ENCODE assay signal across 8 cellular contexts in the genomic region with DNA sequence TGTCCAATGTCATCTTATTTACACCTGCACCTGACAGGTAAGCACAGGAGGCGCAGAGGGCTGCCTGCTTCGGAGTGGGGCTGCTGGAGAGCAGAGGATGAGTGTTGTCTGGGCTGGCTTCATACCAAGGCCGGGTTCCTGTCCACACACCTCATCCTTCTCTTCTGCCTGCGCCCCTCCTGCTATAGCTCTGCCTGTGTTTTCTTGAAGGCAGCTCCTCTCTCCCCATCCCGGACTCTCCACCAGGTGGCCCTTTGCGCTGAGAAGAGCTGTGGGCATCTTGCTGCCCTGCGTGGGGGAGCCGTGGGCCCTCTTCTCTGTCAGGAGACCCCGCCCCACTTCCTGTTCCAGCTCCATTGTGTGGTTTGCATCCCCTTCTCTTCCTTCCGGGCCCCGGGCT. TPM values are rescaled to one million over a fixed set of nuclear protein-coding genes. Genes with fewer than 3 reads are reported as not detected.
DNase-seq lines count a peak whose midpoint lies in the region; ATAC-seq and TF ChIP-seq lines count a peak whose summit lies in the region.
"Had no signal": no experiment of that assay in that cellular context is flagged by ENCODE, and none has a peak within 500 bp of the region (broad histone marks: within the 10 kb centered on the region; RNA-seq: fewer than 3 reads in every experiment).

No MANE protein-coding gene starts in this region.

- H2BK120ac ChIP-seq in H9 (ENCODE audit: low read depth, low read length, poor library complexity, severe bottlenecking) = no peak overlapping the region

- no peaks in the 10 kb centered on the region for H3K36me3 Mint-ChIP-seq in H9 (ENCODE audit: insufficient read depth in 1 of 3, low read depth in 3 of 3)
- H3K36me3 Mint-ChIP-seq: activated naive CD8-positive, alpha-beta T cell treated with anti-CD3 and anti-CD28 coated beads, Interleukin-2, amount 10 ng/mL, durations not matched to agents 7 days and 5 days had no signal

- TF ChIP-seq CTCF in H9 (conservative IDR thresholded peaks at IDR 0.05) = peak; percentile 58
- peak; percentile 27 for TF ChIP-seq CTCF in foreskin fibroblast (IDR thresholded peaks at IDR 0.05; ENCODE audit: low read depth, low read length)

- H3T11ph ChIP-seq in H9 (ENCODE audit: low read length) = no peak overlapping the region

- no peak overlapping the region for H2BK15ac ChIP-seq in H9 (ENCODE audit: low read depth, low read length)

- H3K4me3 Mint-ChIP-seq in H9 = peak overlapping the region in 1 of 2 experiments; percentile 26; a peak in 1 of 5 replicates
- H3K4me3 Mint-ChIP-seq: activated naive CD8-positive, alpha-beta T cell treated with anti-CD3 and anti-CD28 coated beads, Interleukin-2, amount 10 ng/mL, durations not matched to agents 7 days and 5 days had no signal

- H4K20me1 ChIP-seq in H9 (ENCODE audit: control insufficient read depth, insufficient read depth, insufficient read length) = peaks cover 2% of the 10 kb centered on the region

- WGBS in H9 (ENCODE audit: extremely low coverage, insufficient read length, low lambda C conversion rate) = no CpG with 5 or more reads among the region's 11 CpGs

- no peak overlapping the region for H2BK5ac ChIP-seq in H9 (ENCODE audit: insufficient read length, low read length)

- H3K23me2 ChIP-seq in H9 (ENCODE audit: insufficient read length, low read depth, low read length, poor library complexity, severe bottlenecking) = no peaks in the 10 kb centered on the region

- no peak overlapping the region for H3K4ac ChIP-seq in H9 (ENCODE audit: low read depth, low read length)

- H3K4me1 Mint-ChIP-seq in H9 = peaks cover 61 to 79% of the 10 kb centered on the region in 2 experiments
- H3K4me1 Mint-ChIP-seq: activated naive CD8-positive, alpha-beta T cell treated with anti-CD3 and anti-CD28 coated beads, Interleukin-2, amount 10 ng/mL, durations not matched to agents 7 days and 5 days had no signal

- H3K14ac ChIP-seq in H9 (ENCODE audit: insufficient read depth, low read length) = no peak overlapping the region

- no peak overlapping the region for H2BK20ac ChIP-seq in H9 (ENCODE audit: low read depth, low read length, poor library complexity, severe bottlenecking)

- no peak overlapping the region for H3K27ac ChIP-seq in H9 (ENCODE audit: insufficient read length, low read depth, low read length)

- H3K9me3 ChIP-seq in H9 (ENCODE audit: control insufficient read depth, low read depth, low read length) = no peaks in the 10 kb centered on the region

- no peak overlapping the region for H3K56ac ChIP-seq in H9 (ENCODE audit: insufficient read length, low read depth, low read length)

- H3K27me3 ChIP-seq in H9 (ENCODE audit: insufficient read depth, low read length) = no peaks in the 10 kb centered on the region

- peak; percentile 75 for DNase-seq in H9
- peak; percentile 23 for DNase-seq in SK-N-DZ (ENCODE audit: low spot score)
- no peak for DNase-seq in foreskin fibroblast
- peak; percentile 60 for DNase-seq in retina
- no peak for DNase-seq in occipital lobe (lab: John Stamatoyannopoulos, UW)
- DNase-seq: activated naive CD8-positive, alpha-beta T cell treated with anti-CD3 and anti-CD28 coated beads, Interleukin-2, amount 10 ng/mL, durations not matched to agents 7 days and 5 days had no signal

- no peak overlapping the region for H4K8ac ChIP-seq in H9 (replicated peaks; ENCODE audit: insufficient read length, low read depth, low read length)

- no peak overlapping the region for H4K5ac ChIP-seq in H9 (ENCODE audit: insufficient read length, low read depth, low read length)

- H2BK12ac ChIP-seq in H9 (ENCODE audit: insufficient read length, low read depth, low read length) = no peak overlapping the region

- peaks cover 15% of the 10 kb centered on the region; the same call in 1 of the 2 replicates for H3K79me2 ChIP-seq in H9 (ENCODE audit: insufficient read depth, low read length)

- no peak for ATAC-seq in HG02973 (IDR thresholded peaks at IDR 0.05; ENCODE audit: unreplicated experiment)
- ATAC-seq in GM19324 (IDR thresholded peaks at IDR 0.05; ENCODE audit: low FRiP score, unreplicated experiment) = no peak

- H2AFZ ChIP-seq in H9 (ENCODE audit: low read length) = no peak overlapping the region

- H4K91ac ChIP-seq in H9 (ENCODE audit: insufficient read length, low read depth, low read length) = no peak overlapping the region

- no peak overlapping the region for H3K4me2 ChIP-seq in H9 (ENCODE audit: insufficient read depth, insufficient read length, low read length)

- H3K9me3 Mint-ChIP-seq in H9 = no peaks in the 10 kb centered on the region
- H3K9me3 Mint-ChIP-seq: activated naive CD8-positive, alpha-beta T cell treated with anti-CD3 and anti-CD28 coated beads, Interleukin-2, amount 10 ng/mL, durations not matched to agents 7 days and 5 days had no signal

- H3K27ac Mint-ChIP-seq in H9 = peak overlapping the region; percentile 21 to 84 (median 69); a peak in 3 of 7 replicates
- H3K27ac Mint-ChIP-seq: activated naive CD8-positive, alpha-beta T cell treated with anti-CD3 and anti-CD28 coated beads, Interleukin-2, amount 10 ng/mL, durations not matched to agents 7 days and 5 days had no signal

- H2AK5ac ChIP-seq in H9 (ENCODE audit: insufficient read length, low read length) = no peak overlapping the region

- peaks cover 8% of the 10 kb centered on the region; the same call in 1 of the 2 replicates for H3K4me1 ChIP-seq in H9 (ENCODE audit: insufficient read depth, low read length)

- no peak overlapping the region for H3K23ac ChIP-seq in H9 (ENCODE audit: insufficient read length, low read depth, low read length)

- no peak overlapping the region for H3K4me3 ChIP-seq in foreskin fibroblast (ENCODE audit: low read depth in 1 of 2, low read length in 2 of 2)

- H3K27me3 Mint-ChIP-seq in H9 (ENCODE audit: low read depth) = no peaks in the 10 kb centered on the region; the same call in 1 of the 2 replicates
- H3K27me3 Mint-ChIP-seq: activated naive CD8-positive, alpha-beta T cell treated with anti-CD3 and anti-CD28 coated beads, Interleukin-2, amount 10 ng/mL, durations not matched to agents 7 days and 5 days had no signal

- H3K79me1 ChIP-seq in H9 (ENCODE audit: insufficient read depth, low read depth, low read length, poor library complexity, severe bottlenecking) = no peaks in the 10 kb centered on the region

- H3K18ac ChIP-seq in H9 (ENCODE audit: insufficient read length, low read depth, low read length) = no peak overlapping the region

- H3K9ac ChIP-seq in H9 (ENCODE audit: extremely low read depth, insufficient read length, low read length) = no peak overlapping the region

RNA-seq across cellular contexts. Expression of a gene that starts 35.0 kb away (rescaled TPM):
- total RNA-seq in H9 (2021) = 20.2 and 21.4 TPM in 2 replicates
- polyA plus RNA-seq in SK-N-DZ (2014; cell fraction: cytosol; rRNA removed) = 14.8 and 17.7 TPM in 2 replicates
- 33.8 and 51.0 TPM in 2 replicates for polyA plus RNA-seq in SK-N-DZ (2014; cell fraction: nucleus; rRNA removed)
- 22.3 TPM for total RNA-seq in occipital lobe

Comparison
In these comparisons a context has a peak if more than half of its experiments do, and no peak if none do; other contexts are left out.
1. DNase-seq: peak in H9 (single experiment), SK-N-DZ (single experiment) and retina (single experiment); none in foreskin fibroblast (0 of 2) and occipital lobe (single experiment).